In genomic region chr22:35997438-35997837, GRCh38 we compare ENCODE assay signal across 21 cellular contexts. TPM values are rescaled to one million over a fixed set of nuclear protein-coding genes. Genes with fewer than 3 reads are reported as not detected.
DNase-seq lines count a peak whose midpoint lies in the region; ATAC-seq and TF ChIP-seq lines count a peak whose summit lies in the region.
"Had no signal": no experiment of that assay in that cellular context is flagged by ENCODE, and none has a peak within 500 bp of the region (broad histone marks: within the 10 kb centered on the region; RNA-seq: fewer than 3 reads in every experiment).

No MANE protein-coding gene starts in this region.

- H3K4ac ChIP-seq in mesenchymal stem cell (ENCODE audit: low read depth in 1 of 2, low read length in 2 of 2): peak overlapping the region in 1 of 2 experiments; percentile 68

- no peak overlapping the region for H3K4me2 ChIP-seq in mesenchymal stem cell (ENCODE audit: low read length, poor library complexity, severe bottlenecking)

- H3K36me3 ChIP-seq in left ventricle myocardium inferior (no peaks in the 10 kb centered on the region), mesenchymal stem cell (ENCODE audit: control insufficient read depth in 1 of 2, insufficient read depth in 2 of 2, low read depth in 1 of 2, low read length in 2 of 2) (no peaks in the 10 kb centered on the region)
- H3K36me3 ChIP-seq: tibial artery had no signal

- no peak overlapping the region for H2AFZ ChIP-seq in mesenchymal stem cell (ENCODE audit: low read depth, low read length)

- no peak overlapping the region for H4K91ac ChIP-seq in mesenchymal stem cell (ENCODE audit: low read length)

- no peak overlapping the region for H2BK12ac ChIP-seq in mesenchymal stem cell (ENCODE audit: low read length in 2 of 2)

- H3K18ac ChIP-seq in mesenchymal stem cell (ENCODE audit: low read depth in 1 of 2, low read length in 2 of 2): no peak overlapping the region

- no peaks in the 10 kb centered on the region for H3K9me3 Mint-ChIP-seq in stimulated activated naive B cell treated with anti-CD40 and anti-IgM and Interleukin-4, amounts not matched to agents 10 μg/mL and 1 μg/mL and 100 μg/mL, for 72 hours
- H3K9me3 Mint-ChIP-seq: activated naive CD8-positive, alpha-beta T cell treated with anti-CD3 and anti-CD28 coated beads, Interleukin-2, amount 10 ng/mL, durations not matched to agents 7 days and 5 days; activated T-cell treated with anti-CD3 and anti-CD28 coated beads, Interleukin-2, amount 50 U/mL, for 72 hours; endodermal cell had no signal

- no peak overlapping the region for H2BK120ac ChIP-seq in mesenchymal stem cell (ENCODE audit: low read depth, low read length)

- DNase-seq in left ventricle myocardium inferior: no peak
- DNase-seq in cardiac septum (ENCODE audit: low spot score): no peak
- peak; percentile 82 for DNase-seq in dermis blood vessel endothelial cell
- DNase-seq in mesenchymal stem cell: peak; percentile 91
- DNase-seq in DMS79 treated with DMSO at 0.1 percent for 48 hours (lab: John Stamatoyannopoulos, UW): no peak
- no peak for DNase-seq in foreskin melanocyte
- no peak for DNase-seq in NOMO-1 (lab: John Stamatoyannopoulos, UW; ENCODE audit: unreplicated experiment in 2 of 2)
- no peak for DNase-seq in stimulated activated naive B cell treated with anti-CD40 and anti-IgM and Interleukin-4, amounts not matched to agents 10 μg/mL and 1 μg/mL and 100 μg/mL, for 72 hours
- DNase-seq: activated CD8-positive, alpha-beta T cell treated with anti-CD3 and anti-CD28 coated beads, Interleukin-2, amount 10 ng/mL, durations not matched to agents 7 days and 5 days; activated naive CD8-positive, alpha-beta T cell treated with anti-CD3 and anti-CD28 coated beads, Interleukin-2, amount 10 ng/mL, durations not matched to agents 7 days and 5 days; activated T-cell treated with anti-CD3 and anti-CD28 coated beads, Interleukin-2, amount 50 U/mL, for 72 hours; CD4-positive, CD25-positive, alpha-beta regulatory T cell; DMS79; endodermal cell; head of caudate nucleus; NCI-H1092; NCI-H2107; NCI-H748 treated with DMSO at 0.1 percent for 48 hours; occipital lobe; tibial artery had no signal

- TF ChIP-seq CTCF in left ventricle myocardium inferior (IDR thresholded peaks at IDR 0.05; ENCODE audit: borderline replicate concordance): no peak

- no peaks in the 10 kb centered on the region for H3K36me3 Mint-ChIP-seq in stimulated activated naive B cell treated with anti-CD40 and anti-IgM and Interleukin-4, amounts not matched to agents 10 μg/mL and 1 μg/mL and 100 μg/mL, for 72 hours
- H3K36me3 Mint-ChIP-seq: activated naive CD8-positive, alpha-beta T cell treated with anti-CD3 and anti-CD28 coated beads, Interleukin-2, amount 10 ng/mL, durations not matched to agents 7 days and 5 days; CD4-positive, CD25-positive, alpha-beta regulatory T cell had no signal

- H3K27ac ChIP-seq in left ventricle myocardium inferior (replicated peaks) (peak overlapping the region; percentile 83), mesenchymal stem cell (ENCODE audit: low read length, poor library complexity, severe bottlenecking) (no peak overlapping the region)

- H3K4me1 Mint-ChIP-seq in stimulated activated naive B cell treated with anti-CD40 and anti-IgM and Interleukin-4, amounts not matched to agents 10 μg/mL and 1 μg/mL and 100 μg/mL, for 72 hours: peaks cover 1 to 10% of the 10 kb centered on the region in 2 donors
- H3K4me1 Mint-ChIP-seq: CD4-positive, CD25-positive, alpha-beta regulatory T cell had no signal

- H2BK15ac ChIP-seq in mesenchymal stem cell (ENCODE audit: low read depth, poor library complexity, severe bottlenecking): no peak overlapping the region

- H3K14ac ChIP-seq in mesenchymal stem cell (ENCODE audit: low read length in 2 of 2): no peak overlapping the region

- no peak overlapping the region for H3K9ac ChIP-seq in mesenchymal stem cell (ENCODE audit: low read length)

- H3K9me3 ChIP-seq in left ventricle myocardium inferior (replicated peaks): peaks cover 5% of the 10 kb centered on the region
- no peaks in the 10 kb centered on the region for H3K9me3 ChIP-seq in mesenchymal stem cell (ENCODE audit: control insufficient read depth, low read length)
- H3K9me3 ChIP-seq: tibial artery had no signal

- ATAC-seq in stimulated activated naive B cell treated with anti-CD40 and anti-IgM and Interleukin-4, amounts not matched to agents 10 μg/mL and 1 μg/mL and 100 μg/mL, for 72 hours (replicated peaks): no peak
- ATAC-seq: activated CD8-positive, alpha-beta T cell treated with anti-CD3 and anti-CD28 coated beads, Interleukin-2, amount 10 ng/mL, durations not matched to agents 7 days and 5 days; activated T-cell treated with anti-CD3 and anti-CD28 coated beads, Interleukin-2, amount 50 U/mL, for 72 hours; Panc1 had no signal

- intact Hi-C loops in left ventricle myocardium inferior (cut with micrococcal nuclease): no loop called here
- intact Hi-C loops in cardiac septum (cut with DNase I): loop anchor here (5.0 kb wide), 1 partner anchor 35 kb away; no protein-coding TSS in a partner anchor

- H3K27me3 Mint-ChIP-seq in stimulated activated naive B cell treated with anti-CD40 and anti-IgM and Interleukin-4, amounts not matched to agents 10 μg/mL and 1 μg/mL and 100 μg/mL, for 72 hours: peaks cover 21 to 35% of the 10 kb centered on the region in 2 donors

- no peak overlapping the region for H2BK5ac ChIP-seq in mesenchymal stem cell (ENCODE audit: low read depth, low read length, poor library complexity, severe bottlenecking)

- peaks cover 26% of the 10 kb centered on the region for H3K79me1 ChIP-seq in mesenchymal stem cell (replicated peaks; ENCODE audit: low read length, poor library complexity, severe bottlenecking)

- WGBS in mesenchymal stem cell: 47% methylated on average over 2 of the region's 3 CpGs

- H3K4me3 ChIP-seq in left ventricle myocardium inferior (no peak overlapping the region), mesenchymal stem cell (ENCODE audit: insufficient read depth in 1 of 2, low read depth in 1 of 2, low read length in 2 of 2) (no peak overlapping the region)
- H3K4me3 ChIP-seq: tibial artery had no signal

- H3K27me3 ChIP-seq in left ventricle myocardium inferior (ENCODE audit: low read depth) (no peaks in the 10 kb centered on the region), mesenchymal stem cell (ENCODE audit: control insufficient read depth in 1 of 2, insufficient read depth in 1 of 2, low read length in 2 of 2) (no peaks in the 10 kb centered on the region)
- H3K27me3 ChIP-seq: tibial artery had no signal

- H3K27ac Mint-ChIP-seq in stimulated activated naive B cell treated with anti-CD40 and anti-IgM and Interleukin-4, amounts not matched to agents 10 μg/mL and 1 μg/mL and 100 μg/mL, for 72 hours: no peak overlapping the region
- H3K27ac Mint-ChIP-seq: activated CD8-positive, alpha-beta T cell treated with anti-CD3 and anti-CD28 coated beads, Interleukin-2, amount 10 ng/mL, durations not matched to agents 7 days and 5 days; activated naive CD8-positive, alpha-beta T cell treated with anti-CD3 and anti-CD28 coated beads, Interleukin-2, amount 10 ng/mL, durations not matched to agents 7 days and 5 days; activated T-cell treated with anti-CD3 and anti-CD28 coated beads, Interleukin-2, amount 50 U/mL, for 72 hours; CD4-positive, CD25-positive, alpha-beta regulatory T cell; endodermal cell had no signal

- no peak overlapping the region for H2AK5ac ChIP-seq in mesenchymal stem cell (ENCODE audit: low read length, severe bottlenecking)

- no peak overlapping the region for H3K23ac ChIP-seq in mesenchymal stem cell (ENCODE audit: low read length in 2 of 2)

- no peak overlapping the region for H3K4me3 Mint-ChIP-seq in stimulated activated naive B cell treated with anti-CD40 and anti-IgM and Interleukin-4, amounts not matched to agents 10 μg/mL and 1 μg/mL and 100 μg/mL, for 72 hours
- H3K4me3 Mint-ChIP-seq: activated CD8-positive, alpha-beta T cell treated with anti-CD3 and anti-CD28 coated beads, Interleukin-2, amount 10 ng/mL, durations not matched to agents 7 days and 5 days; activated naive CD8-positive, alpha-beta T cell treated with anti-CD3 and anti-CD28 coated beads, Interleukin-2, amount 10 ng/mL, durations not matched to agents 7 days and 5 days; activated T-cell treated with anti-CD3 and anti-CD28 coated beads, Interleukin-2, amount 50 U/mL, for 72 hours; CD4-positive, CD25-positive, alpha-beta regulatory T cell; endodermal cell had no signal

- no peak overlapping the region for H4K8ac ChIP-seq in mesenchymal stem cell (ENCODE audit: low read length)

- H3K4me1 ChIP-seq in left ventricle myocardium inferior (peaks cover 61% of the 10 kb centered on the region), mesenchymal stem cell (ENCODE audit: control insufficient read depth, insufficient read depth, low read depth, low read length) (peaks cover 4% of the 10 kb centered on the region)

RNA-seq across cellular contexts. Expression of gene RBFOX2, which starts 31.2 kb away (rescaled TPM):
- total RNA-seq in left ventricle myocardium inferior: 75.4 TPM
- 102 TPM for total RNA-seq in cardiac septum
- total RNA-seq in dermis blood vessel endothelial cell: 107 and 149 TPM in 2 replicates
- 115 TPM for polyA plus RNA-seq in mesenchymal stem cell (2013, experiment 1 of 2)
- polyA plus RNA-seq in mesenchymal stem cell (2013, experiment 2 of 2): 114 TPM

Comparison
In these comparisons a context has a peak if more than half of its experiments do, and no peak if none do; other contexts are left out.
1. DNase-seq: peak in dermis blood vessel endothelial cell (single experiment) and mesenchymal stem cell (single experiment); none in left ventricle myocardium inferior (single experiment), cardiac septum (single experiment), DMS79 treated with DMSO at 0.1 percent for 48 hours (single experiment), foreskin melanocyte (single experiment), NOMO-1 (0 of 2) and stimulated activated naive B cell treated with anti-CD40 and anti-IgM and Interleukin-4, amounts not matched to agents 10 μg/mL and 1 μg/mL and 100 μg/mL, for 72 hours (single experiment).